Comparison of ENCODE assay signal across 8 cellular contexts in genomic region chr2:118013724-118014491, GRCh38. TPM values are rescaled to one million over a fixed set of nuclear protein-coding genes. Genes with fewer than 3 reads are reported as not detected.
DNase-seq lines count a peak whose midpoint lies in the region; ATAC-seq and TF ChIP-seq lines count a peak whose summit lies in the region.

Gene CCDC93 (minus strand): TSS chr2:118014070. CDS start chr2:118013995, 75 bp downstream.

- H3K27ac Mint-ChIP-seq in activated CD8-positive, alpha-beta memory T cell treated with anti-CD3 and anti-CD28 coated beads, Interleukin-2, amount 10 ng/mL, durations not matched to agents 7 days and 5 days = peak within 1 kb of the TSS; percentile 87

- no peak for TF ChIP-seq CTCF in GM20000 (IDR thresholded peaks at IDR 0.05; ENCODE audit: extremely low read depth, missing control alignments)

- no peaks in the 10 kb centered on the region for H3K9me3 Mint-ChIP-seq in activated CD8-positive, alpha-beta memory T cell treated with anti-CD3 and anti-CD28 coated beads, Interleukin-2, amount 10 ng/mL, durations not matched to agents 7 days and 5 days (ENCODE audit: low read depth)

- H3K4me3 ChIP-seq in endocrine pancreas (ENCODE audit: control insufficient read depth, insufficient read depth, low read length) = peak within 1 kb of the TSS; percentile 83

- H3K4me1 ChIP-seq in endocrine pancreas (ENCODE audit: control insufficient read depth, insufficient read depth, low read length) = peaks cover 8% of the 10 kb centered on the region

- peaks cover 14% of the 10 kb centered on the region for H3K36me3 Mint-ChIP-seq in activated CD8-positive, alpha-beta memory T cell treated with anti-CD3 and anti-CD28 coated beads, Interleukin-2, amount 10 ng/mL, durations not matched to agents 7 days and 5 days

- peak within 1 kb of the TSS; percentile 88 for H3K9ac ChIP-seq in endocrine pancreas (ENCODE audit: control insufficient read depth, insufficient read depth, low read length)

- H3K27me3 ChIP-seq in endocrine pancreas (ENCODE audit: control insufficient read depth, insufficient read depth, low read length) = no peaks in the 10 kb centered on the region

- ATAC-seq in activated CD8-positive, alpha-beta memory T cell treated with anti-CD3 and anti-CD28 coated beads, Interleukin-2, amount 10 ng/mL, durations not matched to agents 7 days and 5 days = peak; percentile 88

- H3K9me3 ChIP-seq in endocrine pancreas (ENCODE audit: control insufficient read depth, low read length) = no peaks in the 10 kb centered on the region

- H3K4me1 Mint-ChIP-seq in activated CD8-positive, alpha-beta memory T cell treated with anti-CD3 and anti-CD28 coated beads, Interleukin-2, amount 10 ng/mL, durations not matched to agents 7 days and 5 days = peaks cover 39% of the 10 kb centered on the region

- peak; percentile 97 for DNase-seq in COLO829 (ENCODE audit: low spot score)
- peak; percentile 98 for DNase-seq in GM20000 (ENCODE audit: low spot score)
- peak; percentile 63 for DNase-seq in HS-5 (ENCODE audit: low read depth)
- peak; percentile 77 for DNase-seq in NOMO-1 treated with dmso at 0.1 percent for 144 hours (lab: John Stamatoyannopoulos, UW; ENCODE audit: unreplicated experiment)
- DNase-seq in activated CD8-positive, alpha-beta memory T cell treated with anti-CD3 and anti-CD28 coated beads, Interleukin-2, amount 10 ng/mL, durations not matched to agents 7 days and 5 days = peak; percentile 88
- DNase-seq in mesenteric fat pad (ENCODE audit: low spot score) = peak; percentile 95
- DNase-seq in stimulated activated CD8-positive, alpha-beta memory T cell treated with anti-CD3 and anti-CD28 coated beads, Interleukin-15, amount 100 ng/mL, for 1 hour (ENCODE audit: low read depth) = peak; percentile 57

- CTCF ChIA-PET in activated CD8-positive, alpha-beta memory T cell treated with anti-CD3 and anti-CD28 coated beads, Interleukin-2, amount 10 ng/mL, durations not matched to agents 7 days and 5 days (lab: Charles Lee) = interaction anchor here (0.7 to 3.0 kb wide), 7 partner anchors 10 to 199 kb away, joined by 3 to 52 read pairs (median 4); partner anchors contain the start of genes DDX18 and INSIG2

- H3K36me3 ChIP-seq in endocrine pancreas (ENCODE audit: control insufficient read depth, insufficient read depth, low read length) = no peaks in the 10 kb centered on the region

- peak within 1 kb of the TSS; percentile 87 for H3K4me3 Mint-ChIP-seq in activated CD8-positive, alpha-beta memory T cell treated with anti-CD3 and anti-CD28 coated beads, Interleukin-2, amount 10 ng/mL, durations not matched to agents 7 days and 5 days

- H3K27me3 Mint-ChIP-seq in activated CD8-positive, alpha-beta memory T cell treated with anti-CD3 and anti-CD28 coated beads, Interleukin-2, amount 10 ng/mL, durations not matched to agents 7 days and 5 days = no peaks in the 10 kb centered on the region

RNA-seq across cellular contexts. Expression of gene CCDC93, which starts in this region (rescaled TPM):
- 10 to 100 TPM; 36.9 to 42.0 TPM for total RNA-seq in activated CD8-positive, alpha-beta memory T cell treated with anti-CD3 and anti-CD28 coated beads, Interleukin-2, amount 10 ng/mL, durations not matched to agents 7 days and 5 days
- 40.1 TPM for total RNA-seq in mesenteric fat pad

Comparison
In these comparisons a context has a peak if more than half of its experiments do, and no peak if none do; other contexts are left out.
1. Peak in every context shown above with its lines: DNase-seq, ATAC-seq and H3K4me3 ChIP-seq.